ENCODE assay signal across 1 cellular context in genomic region chr18:23568265-23568664, GRCh38.
TF ChIP-seq lines count a peak whose summit lies in the region.

No MANE protein-coding gene starts in this region.

TF ChIP-seq in K562, 482 proteins besides CTCF, POLR2A, EP300 and RAD21 (continued from another document):
- peak; percentile 32; the same call in 1 of the 2 replicates for TF ChIP-seq E4F1 (CRISPR knock-in tag; IDR thresholded peaks at IDR 0.05; ENCODE audit: borderline replicate concordance)
- TF ChIP-seq ZBED1 (IDR thresholded peaks at IDR 0.05): no peak
- TF ChIP-seq XRCC5 (IDR thresholded peaks at IDR 0.05; ENCODE audit: low read depth, low read length): no peak
- TF ChIP-seq ZNF316 (IDR thresholded peaks at IDR 0.05): peak; percentile 40; the same call in 1 of the 2 replicates
- TF ChIP-seq SIRT6 (IDR thresholded peaks at IDR 0.05; ENCODE audit: low read depth, low read length): no peak
- no peak for TF ChIP-seq NCOA6 (IDR thresholded peaks at IDR 0.05)
- no peak for TF ChIP-seq CEBPG (CRISPR knock-in tag; IDR thresholded peaks at IDR 0.05)
- peak in 1 of 2 experiments; percentile 81; a peak in 2 of 4 replicates for TF ChIP-seq CEBPG (tag; conservative IDR thresholded peaks at IDR 0.05 in 1 of 2, IDR thresholded peaks at IDR 0.05 in 1 of 2)
- peak; percentile 53; the same call in 1 of the 2 replicates for TF ChIP-seq CEBPB (tag; IDR thresholded peaks at IDR 0.05)
- no peak for TF ChIP-seq PBX2 (CRISPR knock-in tag; IDR thresholded peaks at IDR 0.05; ENCODE audit: low read depth)
- peak; percentile 93 for TF ChIP-seq PBX2 (tag; conservative IDR thresholded peaks at IDR 0.05; ENCODE audit: low read depth)
- TF ChIP-seq RUNX1 (IDR thresholded peaks at IDR 0.05; ENCODE audit: low read depth): no peak
- peak; percentile 88 for TF ChIP-seq MAFG (tag; conservative IDR thresholded peaks at IDR 0.05)
- TF ChIP-seq U2AF2 (optimal IDR thresholded peaks at IDR 0.05; ENCODE audit: low read depth, low read length): no peak
- peak; percentile 57 for TF ChIP-seq MEIS2 (IDR thresholded peaks at IDR 0.05; ENCODE audit: partially characterized antibody)
- no peak for TF ChIP-seq GTF2B (IDR thresholded peaks at IDR 0.05; ENCODE audit: extremely low read depth, insufficient read length)
- no peak for TF ChIP-seq SREBF1 (IDR thresholded peaks at IDR 0.05; ENCODE audit: borderline replicate concordance, low read depth, low read length)
